ENCODE assay signal across 16 cellular contexts in the genomic region with DNA sequence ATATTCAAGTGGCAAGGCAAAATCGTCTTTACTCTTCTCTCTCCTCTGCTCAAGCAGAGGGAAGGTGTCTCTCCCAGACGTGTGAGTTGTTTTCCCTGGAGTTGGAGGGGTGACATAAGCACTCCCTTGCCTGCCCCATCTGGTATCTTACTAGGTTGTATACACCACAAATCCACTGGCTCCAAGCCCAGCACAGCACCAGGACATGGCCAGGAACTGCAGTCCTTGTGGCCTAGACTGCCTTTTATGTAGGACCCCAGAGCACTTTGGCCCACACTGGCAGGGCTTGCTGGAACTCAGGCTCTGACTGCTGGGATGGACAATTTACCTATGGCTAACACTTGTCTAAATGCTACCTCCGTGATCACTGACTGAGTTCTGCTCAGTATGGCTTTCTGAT. TPM values are rescaled to one million over a fixed set of nuclear protein-coding genes. Genes with fewer than 3 reads are reported as not detected.
DNase-seq lines count a peak whose midpoint lies in the region; ATAC-seq, FAIRE-seq and TF ChIP-seq lines count a peak whose summit lies in the region.
"Had no signal": no experiment of that assay in that cellular context is flagged by ENCODE, and none has a peak within 500 bp of the region (broad histone marks: within the 10 kb centered on the region; RNA-seq: fewer than 3 reads in every experiment).

No MANE protein-coding gene starts in this region.

- H3K4me3 ChIP-seq in IMR-90 (ENCODE audit: insufficient read depth, low read depth, low read length) (no peak overlapping the region), astrocyte of the cerebellum (ENCODE audit: low read depth, low read length) (no peak overlapping the region), coronary artery (no peak overlapping the region), small intestine (ENCODE audit: low read depth in 1 of 2, low read length in 2 of 2) (no peak overlapping the region)

- H2AFZ ChIP-seq in IMR-90 (replicated peaks; ENCODE audit: low read length, poor library complexity), result no peak overlapping the region

- peak; percentile 53 for ATAC-seq in IMR-90 (ENCODE audit: low read depth)
- ATAC-seq in GM19452 (IDR thresholded peaks at IDR 0.05; ENCODE audit: unreplicated experiment), result no peak

- TF ChIP-seq RAD21 in IMR-90 (IDR thresholded peaks at IDR 0.05; ENCODE audit: low read length), result no peak

- H3K9me1 ChIP-seq in IMR-90 (ENCODE audit: insufficient read depth, low read length), result peaks cover 4% of the 10 kb centered on the region; the same call in 1 of the 2 replicates

- no peak for FAIRE-seq in small intestine (lab: Jason Lieb, UNC)

- H3K36me3 ChIP-seq in IMR-90 (ENCODE audit: control insufficient read depth, insufficient read depth, low read length), result peaks cover 2% of the 10 kb centered on the region; the same call in 1 of the 2 replicates
- peaks cover 0 to 2% of the 10 kb centered on the region in 2 donors for H3K36me3 ChIP-seq in small intestine (ENCODE audit: control insufficient read depth in 2 of 2, insufficient read depth in 2 of 2, low read length in 2 of 2)

- no TSS peak for BruUV-seq in IMR-90 (replicated peaks; lab: Mats Ljungman, UMichigan)

- H4K8ac ChIP-seq in IMR-90 (ENCODE audit: low read depth in 2 of 2, low read length in 2 of 2), result no peak overlapping the region

- DNase-seq in EH (ENCODE audit: low read depth) (peak; percentile 6), IMR-90 (peak; percentile 37), astrocyte of the cerebellum (ENCODE audit: low read depth) (peak; percentile 8), iris pigment epithelial cell (ENCODE audit: low read depth) (peak; percentile 32), coronary artery (ENCODE audit: low spot score) (no peak), small intestine (no peak), kidney glomerular epithelial cell (lab: John Stamatoyannopoulos, UW) (no peak)
- DNase-seq: CD8-positive, alpha-beta memory T cell; HCEC 1CT; KBM-7; MM.1S; NCI-H1105; NCI-H1694 treated with DMSO at 0.1 percent for 48 hours; NCI-H748 treated with DMSO at 0.1 percent for 48 hours; SHP77 treated with DMSO at 0.1 percent for 48 hours had no signal

- no CpG with 5 or more reads among the region's 3 CpGs for WGBS in IMR-90 (ENCODE audit: extremely low coverage in 2 of 2, insufficient read length in 1 of 2), 2 experiments
- WGBS in small intestine, 3 donors, result 83 to 90% (median 83%) methylated on average over 3 of the region's 3 CpGs

- H2BK20ac ChIP-seq in IMR-90 (ENCODE audit: low read depth, low read length), result no peak overlapping the region

- H3K23ac ChIP-seq in IMR-90 (ENCODE audit: low read depth, low read length), result no peak overlapping the region

- no peaks in the 10 kb centered on the region for H4K20me1 ChIP-seq in IMR-90 (ENCODE audit: insufficient read depth, low read length)

- no peak overlapping the region for H2BK15ac ChIP-seq in IMR-90 (ENCODE audit: low read depth, low read length)

- no peak overlapping the region for H3K4ac ChIP-seq in IMR-90 (ENCODE audit: low read depth, low read length)

- POLR2A ChIA-PET in IMR-90 (lab: Charles Lee; ENCODE audit: unreplicated experiment), result no interaction called here

- H3K4me1 ChIP-seq in IMR-90 (ENCODE audit: control insufficient read depth, insufficient read depth, low read length) (no peaks in the 10 kb centered on the region), small intestine (ENCODE audit: control insufficient read depth in 2 of 2, insufficient read depth in 1 of 2, low read depth in 1 of 2, low read length in 1 of 2) (no peaks in the 10 kb centered on the region)

- no peak overlapping the region for H4K91ac ChIP-seq in IMR-90 (ENCODE audit: insufficient read depth, low read depth, low read length)

- H3K27me3 ChIP-seq in IMR-90 (ENCODE audit: control insufficient read depth, insufficient read depth, low read length), result no peaks in the 10 kb centered on the region
- H3K27me3 ChIP-seq in small intestine (ENCODE audit: control insufficient read depth in 2 of 2, insufficient read depth in 2 of 2, low read length in 2 of 2), result no peaks in the 10 kb centered on the region

- in situ Hi-C loops in IMR-90 (cut with MboI; ENCODE audit: low sequenced_read_pairs), result no loop called here
- in situ Hi-C loops in astrocyte of the cerebellum (cut with HindIII; ENCODE audit: low sequenced_read_pairs), result no loop called here

- H2AK9ac ChIP-seq in IMR-90 (replicated peaks; ENCODE audit: low read depth, low read length, poor library complexity), result peak overlapping the region; percentile 15

- H3K56ac ChIP-seq in IMR-90 (ENCODE audit: extremely low read depth, insufficient read depth, low read length), result no peak overlapping the region

- no peak for TF ChIP-seq POLR2A in IMR-90 (IDR thresholded peaks at IDR 0.05; ENCODE audit: low read depth, low read length)

- no peak overlapping the region for H4K5ac ChIP-seq in IMR-90 (ENCODE audit: low read depth, low read length)

- H3K9ac ChIP-seq in IMR-90 (ENCODE audit: low read depth, low read length), result no peak overlapping the region

- H2AK5ac ChIP-seq in IMR-90 (ENCODE audit: low read depth, low read length), result no peak overlapping the region

- H3K4me2 ChIP-seq in IMR-90 (ENCODE audit: low read depth, low read length), result no peak overlapping the region

- no peak overlapping the region for H2BK120ac ChIP-seq in IMR-90 (ENCODE audit: low read depth, low read length)

- dilution Hi-C loops in IMR-90 (cut with HindIII; ENCODE audit: low sequenced_read_pairs, unreplicated experiment), result no loop called here

- TF ChIP-seq CTCF in IMR-90 (conservative IDR thresholded peaks at IDR 0.05; ENCODE audit: low read depth, low read length) (no peak), astrocyte of the cerebellum (IDR thresholded peaks at IDR 0.05; ENCODE audit: low read depth, low read length, missing control alignments) (no peak), coronary artery (IDR thresholded peaks at IDR 0.05) (no peak)

- intact Hi-C loops in IMR-90 (cut with micrococcal nuclease), result no loop called here

- H3K79me1 ChIP-seq in IMR-90 (ENCODE audit: low read depth in 1 of 2, low read length in 2 of 2), result no peaks in the 10 kb centered on the region

- H3K9me3 ChIP-seq in IMR-90 (ENCODE audit: control insufficient read depth, insufficient read depth, low read length) (no peaks in the 10 kb centered on the region), small intestine (ENCODE audit: control insufficient read depth, low read depth) (no peaks in the 10 kb centered on the region)

- H3K27ac ChIP-seq in IMR-90 (ENCODE audit: insufficient read depth, low read length), result no peak overlapping the region
- H3K27ac ChIP-seq in coronary artery, result no peak overlapping the region
- H3K27ac ChIP-seq in small intestine (ENCODE audit: low read depth in 1 of 2, low read length in 1 of 2), result no peak overlapping the region

- no peak overlapping the region for H3K18ac ChIP-seq in IMR-90 (ENCODE audit: low read depth, low read length)

- CTCF ChIA-PET in IMR-90 (lab: Yijun Ruan, JAX), result no interaction called here

- H2BK5ac ChIP-seq in IMR-90 (ENCODE audit: low read depth, low read length, poor library complexity, severe bottlenecking), result no peak overlapping the region

- H3K14ac ChIP-seq in IMR-90 (replicated peaks; ENCODE audit: low read depth, low read length), result no peak overlapping the region

TF ChIP-seq in IMR-90, 13 proteins besides CTCF, POLR2A, EP300 and RAD21:
- TF ChIP-seq BHLHE40 (IDR thresholded peaks at IDR 0.05; ENCODE audit: low read depth, low read length), result no peak
- TF ChIP-seq NFE2L2 (IDR thresholded peaks at IDR 0.05; ENCODE audit: low read depth, low read length), result no peak
- no peak for TF ChIP-seq SMC3 (IDR thresholded peaks at IDR 0.05; ENCODE audit: low read depth, low read length)
- TF ChIP-seq, protein P1, sequence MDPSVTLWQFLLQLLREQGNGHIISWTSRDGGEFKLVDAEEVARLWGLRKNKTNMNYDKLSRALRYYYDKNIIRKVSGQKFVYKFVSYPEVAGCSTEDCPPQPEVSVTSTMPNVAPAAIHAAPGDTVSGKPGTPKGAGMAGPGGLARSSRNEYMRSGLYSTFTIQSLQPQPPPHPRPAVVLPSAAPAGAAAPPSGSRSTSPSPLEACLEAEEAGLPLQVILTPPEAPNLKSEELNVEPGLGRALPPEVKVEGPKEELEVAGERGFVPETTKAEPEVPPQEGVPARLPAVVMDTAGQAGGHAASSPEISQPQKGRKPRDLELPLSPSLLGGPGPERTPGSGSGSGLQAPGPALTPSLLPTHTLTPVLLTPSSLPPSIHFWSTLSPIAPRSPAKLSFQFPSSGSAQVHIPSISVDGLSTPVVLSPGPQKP (IDR thresholded peaks at IDR 0.05; ENCODE audit: borderline replicate concordance, low read depth, low read length), result no peak
- no peak for TF ChIP-seq RFX5 (IDR thresholded peaks at IDR 0.05; ENCODE audit: low read depth, low read length)
- no peak for TF ChIP-seq FOS (IDR thresholded peaks at IDR 0.05; ENCODE audit: low read depth, low read length)
- no peak for TF ChIP-seq MAZ (IDR thresholded peaks at IDR 0.05; ENCODE audit: borderline replicate concordance, low read depth, low read length)
- no peak for TF ChIP-seq MXI1 (IDR thresholded peaks at IDR 0.05; ENCODE audit: borderline replicate concordance, low read depth, low read length)
- TF ChIP-seq CHD1 (IDR thresholded peaks at IDR 0.05; ENCODE audit: low read depth, low read length), result no peak
- no peak for TF ChIP-seq RCOR1 (IDR thresholded peaks at IDR 0.05; ENCODE audit: insufficient replicate concordance, low read length)
- TF ChIP-seq CEBPB (IDR thresholded peaks at IDR 0.05; ENCODE audit: low read depth, low read length), result no peak
- TF ChIP-seq MAFK (IDR thresholded peaks at IDR 0.05; ENCODE audit: low read depth, low read length), result no peak
- TF ChIP-seq, protein P2, sequence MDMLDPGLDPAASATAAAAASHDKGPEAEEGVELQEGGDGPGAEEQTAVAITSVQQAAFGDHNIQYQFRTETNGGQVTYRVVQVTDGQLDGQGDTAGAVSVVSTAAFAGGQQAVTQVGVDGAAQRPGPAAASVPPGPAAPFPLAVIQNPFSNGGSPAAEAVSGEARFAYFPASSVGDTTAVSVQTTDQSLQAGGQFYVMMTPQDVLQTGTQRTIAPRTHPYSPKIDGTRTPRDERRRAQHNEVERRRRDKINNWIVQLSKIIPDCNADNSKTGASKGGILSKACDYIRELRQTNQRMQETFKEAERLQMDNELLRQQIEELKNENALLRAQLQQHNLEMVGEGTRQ (IDR thresholded peaks at IDR 0.05; ENCODE audit: low read depth, low read length), result no peak

RNA-seq across cellular contexts. Expression of a gene that starts 34.0 kb away (rescaled TPM):
- total RNA-seq in IMR-90 (2012; rRNA removed), result 9.9 and 11.7 TPM in 2 replicates
- polyA plus RNA-seq in IMR-90 (2012; rRNA removed) (5.9 and 7.0 TPM in 2 replicates), small intestine (1 to 10 TPM in 2 of 3 donors, under 1 TPM in 1; 0.54 to 2.9 (median 1.1) TPM)
- polyA plus RNA-seq in IMR-90 (2012; cell fraction: cytosol; rRNA removed), result 0.98 and 1.1 TPM in 2 replicates
- polyA plus RNA-seq in IMR-90 (2012; cell fraction: nucleus; rRNA removed; ENCODE audit: low replicate concordance), result 4.2 and 23.8 TPM in 2 replicates

RNA-seq across cellular contexts. Expression of a gene that starts 34.3 kb away (rescaled TPM):
- total RNA-seq in IMR-90 (2012; rRNA removed), result 27.8 and 31.7 TPM in 2 replicates
- polyA plus RNA-seq in IMR-90 (2012; rRNA removed) (8.5 and 11.9 TPM in 2 replicates), small intestine (1 to 10 TPM in 1 of 3 donors, under 1 TPM in 1, not detected in 1; 0.45 to 4.8 TPM)
- 1.7 and 3.1 TPM in 2 replicates for polyA plus RNA-seq in IMR-90 (2012; cell fraction: cytosol; rRNA removed)
- polyA plus RNA-seq in IMR-90 (2012; cell fraction: nucleus; rRNA removed; ENCODE audit: low replicate concordance), result 1.7 and 4.7 TPM in 2 replicates

Comparison
In these comparisons a context has a peak if more than half of its experiments do, and no peak if none do; other contexts are left out.
1. DNase-seq: peak in EH (single experiment), IMR-90 (single experiment), astrocyte of the cerebellum (single experiment) and iris pigment epithelial cell (single experiment); none in coronary artery (single experiment), small intestine (single experiment) and kidney glomerular epithelial cell (single experiment).